1 cellular context compared by ENCODE assay signal in the genomic region with DNA sequence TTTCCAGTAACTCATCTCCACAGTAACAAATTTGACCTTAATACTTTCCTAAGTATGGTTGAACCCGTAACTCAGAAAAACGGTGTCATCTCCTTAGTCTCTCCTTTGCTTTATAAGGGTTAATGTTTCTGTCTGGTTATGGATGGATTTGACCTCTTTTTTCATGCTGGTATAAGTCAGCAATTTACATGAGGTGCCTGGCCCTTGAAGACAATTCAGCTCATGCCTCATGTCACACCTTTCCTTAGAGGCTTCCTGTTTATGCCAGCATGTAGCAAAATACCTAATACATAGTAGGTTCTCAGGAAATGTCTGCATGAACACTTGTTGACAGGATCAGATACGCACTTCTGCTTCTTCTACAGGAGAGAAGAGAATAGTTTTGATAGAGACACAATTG.
TF ChIP-seq lines count a peak whose summit lies in the region.

No MANE protein-coding gene starts in this region.

TF ChIP-seq in GM12891, 5 proteins besides CTCF, POLR2A, EP300 and RAD21:
- TF ChIP-seq POLR2AphosphoS5 (IDR thresholded peaks at IDR 0.05; ENCODE audit: low read depth, low read length) (no peak), PAX5 (IDR thresholded peaks at IDR 0.05; ENCODE audit: insufficient read depth, low read length, severe bottlenecking) (no peak), POU2F2 (IDR thresholded peaks at IDR 0.05; ENCODE audit: low read depth, low read length) (no peak), SPI1 (IDR thresholded peaks at IDR 0.05; ENCODE audit: low read depth, low read length) (no peak), TAF1 (IDR thresholded peaks at IDR 0.05; ENCODE audit: low read depth, low read length) (no peak)
TF ChIP-seq in GM12891: peak in this region for 0.
